In the genomic region with DNA sequence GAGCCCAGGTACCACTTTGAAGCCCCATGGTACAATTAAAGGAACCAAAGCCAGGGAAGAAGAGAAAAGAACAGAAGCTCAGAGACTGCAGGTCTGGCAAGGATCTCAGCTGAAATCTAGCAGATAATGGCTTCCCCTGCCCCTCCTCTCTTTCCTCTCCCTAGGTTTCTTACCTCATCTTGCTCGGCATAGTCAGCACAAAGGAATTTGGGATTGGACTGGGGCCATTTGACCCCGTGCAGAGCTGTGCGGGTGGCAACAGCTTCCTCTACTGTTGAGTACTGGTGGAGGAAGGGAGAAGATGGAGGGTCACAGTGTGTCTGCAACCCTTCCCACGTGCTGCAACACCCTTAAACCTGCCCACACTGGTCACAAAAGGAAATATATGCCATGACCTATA, we compare ENCODE assay signal across 8 cellular contexts. TPM values are rescaled to one million over a fixed set of nuclear protein-coding genes. Genes with fewer than 3 reads are reported as not detected.
DNase-seq lines count a peak whose midpoint lies in the region; ATAC-seq and TF ChIP-seq lines count a peak whose summit lies in the region.

No MANE protein-coding gene starts in this region.

- peaks cover 9 to 30% (median 13%) of the 10 kb centered on the region in 3 donors for H3K4me1 ChIP-seq in esophagus squamous epithelium
- H3K4me1 ChIP-seq in neural progenitor cell, result peaks cover 11% of the 10 kb centered on the region

- no peak overlapping the region for H3K27ac Mint-ChIP-seq in neural progenitor cell

- H3K4me2 ChIP-seq in neural progenitor cell, result no peak overlapping the region

- H3K4me3 ChIP-seq in esophagus squamous epithelium (no peak overlapping the region), neural progenitor cell (no peak overlapping the region)

- H3K4me1 Mint-ChIP-seq in neural progenitor cell, result peaks cover 19% of the 10 kb centered on the region

- no peak overlapping the region for H3K9ac ChIP-seq in neural progenitor cell

- peaks cover 85% of the 10 kb centered on the region for H4K20me1 ChIP-seq in neural progenitor cell (ENCODE audit: low read depth)

- TF ChIP-seq CTCF in esophagus squamous epithelium (IDR thresholded peaks at IDR 0.05), result no peak
- TF ChIP-seq CTCF in neural progenitor cell (IDR thresholded peaks at IDR 0.05), result no peak

- H3K36me3 Mint-ChIP-seq in neural progenitor cell, result peaks cover 34% of the 10 kb centered on the region

- H3F3A ChIP-seq in neural progenitor cell (ENCODE audit: low read depth), result peaks cover 92% of the 10 kb centered on the region

- no peaks in the 10 kb centered on the region for H3K9me3 ChIP-seq in esophagus squamous epithelium
- no peaks in the 10 kb centered on the region for H3K9me3 ChIP-seq in neural progenitor cell (ENCODE audit: low read depth)

- DNase-seq in AG08395 (ENCODE audit: low spot score) (peak; percentile 93), NCI-H460 (ENCODE audit: extremely low read depth, low read depth) (peak; percentile 67), esophagus squamous epithelium (lab: John Stamatoyannopoulos, UW) (no peak), neural progenitor cell (ENCODE audit: low spot score) (no peak), posterior cingulate gyrus (no peak)

- H3K36me3 ChIP-seq in esophagus squamous epithelium, result peaks cover 45 to 89% (median 64%) of the 10 kb centered on the region in 3 donors
- H3K36me3 ChIP-seq in neural progenitor cell, result peaks cover 35% of the 10 kb centered on the region

- no peak for ATAC-seq in HG03442 (IDR thresholded peaks at IDR 0.05; ENCODE audit: unreplicated experiment)
- ATAC-seq in GM18909 (IDR thresholded peaks at IDR 0.05; ENCODE audit: poor library complexity, unreplicated experiment), result no peak
- ATAC-seq in GM21526 (IDR thresholded peaks at IDR 0.05; ENCODE audit: low FRiP score, unreplicated experiment), result no peak

- H3K79me2 ChIP-seq in neural progenitor cell (ENCODE audit: low read depth), result peaks cover 50% of the 10 kb centered on the region

- peak overlapping the region in 3 of 4 donors; percentile 34 to 50 (median 36) for H3K27ac ChIP-seq in esophagus squamous epithelium
- H3K27ac ChIP-seq in neural progenitor cell, result peak overlapping the region; percentile 54

- no peak overlapping the region for H3K4me3 Mint-ChIP-seq in neural progenitor cell

- intact Hi-C loops in esophagus squamous epithelium (cut with DNase I) (no loop called here), posterior cingulate gyrus (cut with DNase I) (no loop called here)

- H3K9me3 Mint-ChIP-seq in neural progenitor cell, result no peaks in the 10 kb centered on the region

- H3K27me3 ChIP-seq in esophagus squamous epithelium (no peaks in the 10 kb centered on the region), neural progenitor cell (no peaks in the 10 kb centered on the region)

- H3K27me3 Mint-ChIP-seq in neural progenitor cell (ENCODE audit: insufficient read depth, low read depth), result peaks cover 4% of the 10 kb centered on the region

- TF ChIP-seq POLR2A in esophagus squamous epithelium (IDR thresholded peaks at IDR 0.05), result no peak

- WGBS in esophagus squamous epithelium, 2 donors, result 7% methylated on average over 4 of the region's 4 CpGs

- H2AFZ ChIP-seq in neural progenitor cell (replicated peaks), result no peak overlapping the region

RNA-seq across cellular contexts. Expression of a gene that starts 4.7 kb away (rescaled TPM):
- 4.4 and 4.6 TPM in 2 replicates for total RNA-seq in NCI-H460 (2014; rRNA removed; shearing (Covaris generic))
- polyA plus RNA-seq in NCI-H460 (2014; cell fraction: nucleus; rRNA removed), result 63.7 and 67.3 TPM in 2 replicates
- 1 to 10 TPM; 3.4 to 6.7 (median 4.8) TPM for total RNA-seq in esophagus squamous epithelium
- total RNA-seq in neural progenitor cell (ENCODE audit: low replicate concordance), result 15.0 and 35.9 TPM in 2 replicates

RNA-seq across cellular contexts. Expression of a gene that starts 20.0 kb away (rescaled TPM):
- total RNA-seq in NCI-H460 (2014; rRNA removed; shearing (Covaris generic)), result not detected in 2 replicates
- polyA plus RNA-seq in NCI-H460 (2014; cell fraction: nucleus; rRNA removed), result not detected in 2 replicates
- not detected for total RNA-seq in esophagus squamous epithelium
- not detected in 2 replicates for total RNA-seq in neural progenitor cell (ENCODE audit: low replicate concordance)

RNA-seq across cellular contexts. Expression of a gene that starts 27.3 kb away (rescaled TPM):
- total RNA-seq in NCI-H460 (2014; rRNA removed; shearing (Covaris generic)), result 191 and 254 TPM in 2 replicates
- 203 TPM in 2 replicates for polyA plus RNA-seq in NCI-H460 (2014; cell fraction: nucleus; rRNA removed)
- total RNA-seq in esophagus squamous epithelium (100 to 1,000 TPM; 140 to 185 (median 153) TPM), neural progenitor cell (ENCODE audit: low replicate concordance) (154 and 223 TPM in 2 replicates)

RNA-seq across cellular contexts. Expression of a gene that starts 32.9 kb away (rescaled TPM):
- total RNA-seq in NCI-H460 (2014; rRNA removed; shearing (Covaris generic)), result 73.8 and 92.9 TPM in 2 replicates
- 221 and 271 TPM in 2 replicates for polyA plus RNA-seq in NCI-H460 (2014; cell fraction: nucleus; rRNA removed)
- total RNA-seq in esophagus squamous epithelium (100 to 1,000 TPM in 1 of 4 donors, 10 to 100 TPM in 3; 51.4 to 107 (median 83.0) TPM), neural progenitor cell (ENCODE audit: low replicate concordance) (184 and 215 TPM in 2 replicates)

RNA-seq across cellular contexts. Expression of a gene that starts 33.3 kb away (rescaled TPM):
- total RNA-seq in NCI-H460 (2014; rRNA removed; shearing (Covaris generic)), result 41.5 and 45.7 TPM in 2 replicates
- 17.8 and 38.9 TPM in 2 replicates for polyA plus RNA-seq in NCI-H460 (2014; cell fraction: nucleus; rRNA removed)
- total RNA-seq in esophagus squamous epithelium (10 to 100 TPM; 17.5 to 42.0 (median 31.0) TPM), neural progenitor cell (ENCODE audit: low replicate concordance) (32.0 and 37.5 TPM in 2 replicates)

Comparison
In these comparisons a context has a peak if more than half of its experiments do, and no peak if none do; other contexts are left out.
1. DNase-seq: peak in AG08395 (single experiment) and NCI-H460 (single experiment); none in esophagus squamous epithelium (single experiment), neural progenitor cell (single experiment) and posterior cingulate gyrus (0 of 10).